ENCODE assay signal across 1 cellular context in the genomic region with DNA sequence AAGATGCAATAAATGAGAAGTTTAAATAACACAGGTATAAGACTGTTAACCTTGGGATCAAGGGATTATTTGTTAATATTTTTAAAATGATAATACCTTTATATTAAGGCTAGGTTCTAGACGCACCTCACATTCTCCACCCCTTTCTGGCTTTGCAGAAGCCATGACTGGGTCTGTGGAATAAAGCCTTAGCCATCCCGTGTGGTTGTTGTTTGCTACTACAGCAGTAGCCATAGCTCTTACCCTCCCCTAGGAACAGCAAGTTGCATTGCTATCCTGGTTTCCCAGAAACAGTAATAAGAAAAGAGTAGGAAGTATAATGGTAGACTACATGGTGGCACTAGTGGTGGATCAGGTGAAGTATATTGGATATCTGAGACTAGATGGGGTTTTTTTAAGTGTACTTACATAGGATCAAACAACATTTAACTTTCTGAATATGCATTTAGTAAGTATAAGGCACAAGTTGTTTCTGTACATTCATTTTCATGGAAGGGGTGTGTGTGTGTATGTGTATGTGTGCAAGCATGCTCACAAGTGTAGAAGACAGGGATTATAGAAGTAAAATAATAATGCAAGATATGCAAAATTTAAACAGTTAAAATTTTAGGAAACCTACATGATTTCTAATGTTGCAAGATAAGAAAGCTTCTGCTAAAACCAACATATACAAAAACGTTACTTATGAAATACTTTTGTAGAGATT.
TF ChIP-seq lines count a peak whose summit lies in the region.

No MANE protein-coding gene starts in this region.

TF ChIP-seq in SK-N-SH treated with all-trans-retinoic acid at 6 μM for 48 hours, 23 proteins besides CTCF, POLR2A, EP300 and RAD21 (continued from another document):
- TF ChIP-seq ZFP30 (CRISPR knock-in tag; IDR thresholded peaks at IDR 0.05) (no peak), ZNF70 (CRISPR knock-in tag; IDR thresholded peaks at IDR 0.05) (no peak), BACH2 (CRISPR knock-in tag; IDR thresholded peaks at IDR 0.05; ENCODE audit: borderline replicate concordance) (no peak), TOX (CRISPR knock-in tag; IDR thresholded peaks at IDR 0.05; ENCODE audit: borderline replicate concordance) (no peak), ZFP3 (CRISPR knock-in tag; IDR thresholded peaks at IDR 0.05) (no peak), GLIS3 (CRISPR knock-in tag; IDR thresholded peaks at IDR 0.05) (no peak), ZNF565 (CRISPR knock-in tag; conservative IDR thresholded peaks at IDR 0.05; ENCODE audit: low read depth) (no peak), ESRRG (CRISPR knock-in tag; IDR thresholded peaks at IDR 0.05) (no peak)
- TF ChIP-seq, protein P1, sequence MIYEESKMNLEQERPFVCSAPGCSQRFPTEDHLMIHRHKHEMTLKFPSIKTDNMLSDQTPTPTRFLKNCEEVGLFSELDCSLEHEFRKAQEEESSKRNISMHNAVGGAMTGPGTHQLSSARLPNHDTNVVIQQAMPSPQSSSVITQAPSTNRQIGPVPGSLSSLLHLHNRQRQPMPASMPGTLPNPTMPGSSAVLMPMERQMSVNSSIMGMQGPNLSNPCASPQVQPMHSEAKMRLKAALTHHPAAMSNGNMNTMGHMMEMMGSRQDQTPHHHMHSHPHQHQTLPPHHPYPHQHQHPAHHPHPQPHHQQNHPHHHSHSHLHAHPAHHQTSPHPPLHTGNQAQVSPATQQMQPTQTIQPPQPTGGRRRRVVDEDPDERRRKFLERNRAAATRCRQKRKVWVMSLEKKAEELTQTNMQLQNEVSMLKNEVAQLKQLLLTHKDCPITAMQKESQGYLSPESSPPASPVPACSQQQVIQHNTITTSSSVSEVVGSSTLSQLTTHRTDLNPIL (CRISPR knock-in tag; IDR thresholded peaks at IDR 0.05; ENCODE audit: low read depth), result no peak
- TF ChIP-seq, protein P2, sequence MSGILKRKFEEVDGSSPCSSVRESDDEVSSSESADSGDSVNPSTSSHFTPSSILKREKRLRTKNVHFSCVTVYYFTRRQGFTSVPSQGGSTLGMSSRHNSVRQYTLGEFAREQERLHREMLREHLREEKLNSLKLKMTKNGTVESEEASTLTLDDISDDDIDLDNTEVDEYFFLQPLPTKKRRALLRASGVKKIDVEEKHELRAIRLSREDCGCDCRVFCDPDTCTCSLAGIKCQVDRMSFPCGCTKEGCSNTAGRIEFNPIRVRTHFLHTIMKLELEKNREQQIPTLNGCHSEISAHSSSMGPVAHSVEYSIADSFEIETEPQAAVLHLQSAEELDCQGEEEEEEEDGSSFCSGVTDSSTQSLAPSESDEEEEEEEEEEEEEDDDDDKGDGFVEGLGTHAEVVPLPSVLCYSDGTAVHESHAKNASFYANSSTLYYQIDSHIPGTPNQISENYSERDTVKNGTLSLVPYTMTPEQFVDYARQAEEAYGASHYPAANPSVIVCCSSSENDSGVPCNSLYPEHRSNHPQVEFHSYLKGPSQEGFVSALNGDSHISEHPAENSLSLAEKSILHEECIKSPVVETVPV (CRISPR knock-in tag; IDR thresholded peaks at IDR 0.05), result no peak
